Comparison of ENCODE assay signal across 10 cellular contexts in the genomic region with DNA sequence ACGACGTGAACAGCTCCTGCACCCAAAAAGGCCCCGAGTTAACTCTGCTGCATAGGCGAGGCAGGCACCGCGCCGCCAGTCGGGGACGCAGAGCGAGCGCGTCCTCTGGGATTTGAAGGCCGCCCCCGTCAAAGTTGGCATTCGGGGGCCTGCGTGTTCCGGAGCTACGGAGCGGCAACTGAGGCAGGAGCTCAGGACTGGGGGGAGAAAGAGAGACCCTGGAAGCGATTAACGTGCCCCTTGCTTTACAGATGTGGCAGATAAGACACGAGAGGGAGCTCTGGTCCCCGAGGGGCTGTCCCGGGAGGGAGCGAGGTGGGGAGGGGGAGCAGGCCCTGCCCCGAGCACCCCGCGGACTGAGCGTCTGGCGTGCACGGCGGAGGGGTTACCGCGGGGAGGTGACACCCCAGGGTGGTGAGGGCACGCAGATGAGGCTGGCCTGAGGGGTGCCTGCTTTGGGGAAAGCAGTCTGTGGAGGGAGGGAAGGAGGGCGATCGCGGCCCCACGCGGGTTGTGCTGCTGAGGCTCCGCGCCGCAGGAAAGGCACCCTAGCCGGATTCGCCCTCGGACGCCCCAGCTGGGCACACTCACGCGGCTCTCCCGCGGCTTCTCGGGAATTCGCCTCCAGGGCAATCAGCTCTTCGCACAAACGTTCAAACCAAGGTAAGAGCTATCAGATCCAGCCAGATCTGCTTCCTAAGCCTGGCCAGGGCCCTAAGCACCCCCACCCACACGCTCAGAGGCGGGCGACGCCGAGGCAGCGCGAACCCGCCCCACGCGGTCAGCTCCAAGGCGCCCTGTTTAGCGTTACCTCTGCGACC. TPM values are rescaled to one million over a fixed set of nuclear protein-coding genes. Genes with fewer than 3 reads are reported as not detected.
DNase-seq lines count a peak whose midpoint lies in the region; ATAC-seq and TF ChIP-seq lines count a peak whose summit lies in the region.
"Had no signal": no experiment of that assay in that cellular context is flagged by ENCODE, and none has a peak within 500 bp of the region (broad histone marks: within the 10 kb centered on the region; RNA-seq: fewer than 3 reads in every experiment).

No MANE protein-coding gene starts in this region.

- peak; percentile 16 for ATAC-seq in activated naive CD8-positive, alpha-beta T cell treated with anti-CD3 and anti-CD28 coated beads, Interleukin-2, amount 10 ng/mL, durations not matched to agents 7 days and 5 days (ENCODE audit: low read depth)

- H3K9me3 Mint-ChIP-seq in activated naive CD8-positive, alpha-beta T cell treated with anti-CD3 and anti-CD28 coated beads, Interleukin-2, amount 10 ng/mL, durations not matched to agents 7 days and 5 days, result no peaks in the 10 kb centered on the region

- peak overlapping the region; percentile 38 for H3K27ac Mint-ChIP-seq in activated naive CD8-positive, alpha-beta T cell treated with anti-CD3 and anti-CD28 coated beads, Interleukin-2, amount 10 ng/mL, durations not matched to agents 7 days and 5 days

- DNase-seq in NCI-H1417 (lab: John Stamatoyannopoulos, UW), result peak in 2 of 3 experiments; percentile 26 to 37
- no peak for DNase-seq in NCI-H1417 treated with DMSO at 0.1 percent for 48 hours (lab: John Stamatoyannopoulos, UW)
- peak; percentile 48 for DNase-seq in activated naive CD8-positive, alpha-beta T cell treated with anti-CD3 and anti-CD28 coated beads, Interleukin-2, amount 10 ng/mL, durations not matched to agents 7 days and 5 days
- peak; percentile 28 for DNase-seq in iPS-NIHi11 (ENCODE audit: low spot score)
- no peak for DNase-seq in spleen
- DNase-seq in NCI-H1436 treated with DMSO at 0.1 percent for 48 hours (lab: John Stamatoyannopoulos, UW), result no peak
- no peak for DNase-seq in DMS79 treated with DMSO at 0.1 percent for 48 hours (lab: John Stamatoyannopoulos, UW)
- no peak for DNase-seq in NCI-H774 (lab: John Stamatoyannopoulos, UW)
- DNase-seq: stimulated activated CD4-positive, alpha-beta T cell treated with anti-CD3 and anti-CD28 coated beads, Interleukin-15, amount 100 ng/mL, for 24 hours had no signal

- no peaks in the 10 kb centered on the region for H3K9me3 ChIP-seq in spleen

- peak overlapping the region; percentile 16 to 58 (median 22) for H3K4me3 ChIP-seq in spleen

- peaks cover 22% of the 10 kb centered on the region for H3K4me1 Mint-ChIP-seq in activated naive CD8-positive, alpha-beta T cell treated with anti-CD3 and anti-CD28 coated beads, Interleukin-2, amount 10 ng/mL, durations not matched to agents 7 days and 5 days

- H3K36me3 Mint-ChIP-seq in activated naive CD8-positive, alpha-beta T cell treated with anti-CD3 and anti-CD28 coated beads, Interleukin-2, amount 10 ng/mL, durations not matched to agents 7 days and 5 days, result no peaks in the 10 kb centered on the region

- peaks cover 46% of the 10 kb centered on the region for H3K27me3 Mint-ChIP-seq in activated naive CD8-positive, alpha-beta T cell treated with anti-CD3 and anti-CD28 coated beads, Interleukin-2, amount 10 ng/mL, durations not matched to agents 7 days and 5 days

- no peak overlapping the region for H3K27ac ChIP-seq in spleen
- H3K27ac ChIP-seq: 22Rv1 had no signal

- no peaks in the 10 kb centered on the region for H3K36me3 ChIP-seq in spleen

- H3K4me3 Mint-ChIP-seq in activated naive CD8-positive, alpha-beta T cell treated with anti-CD3 and anti-CD28 coated beads, Interleukin-2, amount 10 ng/mL, durations not matched to agents 7 days and 5 days, result peak overlapping the region; percentile 74

- POLR2A ChIA-PET in activated naive CD8-positive, alpha-beta T cell treated with anti-CD3 and anti-CD28 coated beads, Interleukin-2, amount 10 ng/mL, durations not matched to agents 7 days and 5 days (lab: Charles Lee), result interaction anchor here (0.6 kb wide), 1 partner anchor 148 kb away, joined by 8 read pairs; no protein-coding TSS in a partner anchor

- intact Hi-C loops in spleen (cut with DNase I; ENCODE audit: low total_unique reads), result no loop called here

- 5 to 9% (median 6%) methylated on average over 53 to 68 of the region's 68 CpGs for WGBS in spleen, 5 donors

- TF ChIP-seq CTCF in spleen (IDR thresholded peaks at IDR 0.05 in 8 of 11, conservative IDR thresholded peaks at IDR 0.05 in 3 of 11), result no peak

- H3K27me3 ChIP-seq in spleen (replicated peaks in 1 of 7), result peaks cover 5 to 96% (median 67%) of the 10 kb centered on the region in 7 donors

- TF ChIP-seq POLR2A in spleen (IDR thresholded peaks at IDR 0.05), result no peak

- H3K4me1 ChIP-seq in spleen, result peaks cover 6 to 32% (median 22%) of the 10 kb centered on the region in 6 donors

RNA-seq across cellular contexts. Expression of gene ACTA1, which starts 26.5 kb away (rescaled TPM):
- total RNA-seq in activated naive CD8-positive, alpha-beta T cell treated with anti-CD3 and anti-CD28 coated beads, Interleukin-2, amount 10 ng/mL, durations not matched to agents 7 days and 5 days, result not detected
- under 1 TPM in 1 of 7 donors, not detected in 6; 0.66 TPM for total RNA-seq in spleen
- 1 to 10 TPM in 1 of 3 donors, under 1 TPM in 2; 0.61 to 5.0 (median 0.97) TPM for polyA plus RNA-seq in spleen

Comparison
In these comparisons a context has a peak if more than half of its experiments do, and no peak if none do; other contexts are left out.
1. DNase-seq: peak in NCI-H1417 (2 of 3), activated naive CD8-positive, alpha-beta T cell treated with anti-CD3 and anti-CD28 coated beads, Interleukin-2, amount 10 ng/mL, durations not matched to agents 7 days and 5 days (single experiment) and iPS-NIHi11 (single experiment); none in NCI-H1417 treated with DMSO at 0.1 percent for 48 hours (single experiment), spleen (single experiment), NCI-H1436 treated with DMSO at 0.1 percent for 48 hours (single experiment), DMS79 treated with DMSO at 0.1 percent for 48 hours (single experiment) and NCI-H774 (single experiment).